15 cellular contexts compared by ENCODE assay signal in the genomic region with DNA sequence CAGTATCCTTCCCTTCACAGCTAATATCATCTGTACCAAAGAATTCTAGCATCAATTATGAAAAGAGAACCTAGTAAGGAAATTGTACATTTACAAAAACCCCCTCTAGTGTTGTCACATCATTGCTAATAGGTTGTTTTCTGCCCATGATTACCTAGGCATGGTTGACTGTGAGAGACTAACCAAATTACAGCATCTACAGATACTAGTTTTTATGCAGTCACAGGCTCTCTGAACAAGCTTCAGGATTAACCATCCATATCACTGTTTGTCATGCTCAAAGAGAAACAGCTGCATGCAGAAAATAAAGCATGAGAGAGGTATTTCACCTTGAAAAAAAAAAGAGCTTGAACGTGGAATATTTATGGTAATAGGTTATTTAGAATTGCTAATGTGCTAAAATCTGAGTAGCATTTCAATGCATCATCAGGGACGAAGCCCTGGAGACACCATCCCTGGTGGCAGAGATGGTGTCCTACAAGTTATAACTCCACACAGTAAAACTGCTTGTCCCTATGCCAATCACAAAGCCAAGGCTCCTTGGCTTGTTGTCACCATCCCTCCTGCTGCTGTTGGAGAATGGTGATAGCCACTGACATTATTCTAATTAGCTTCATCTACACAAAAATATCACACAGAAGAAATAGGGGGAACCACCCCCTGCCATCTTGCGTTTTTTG. TPM values are rescaled to one million over a fixed set of nuclear protein-coding genes. Genes with fewer than 3 reads are reported as not detected.
A peak's percentile ranks its signal among the peaks of the same experiment; 100 is the strongest.
DNase-seq lines count a peak whose midpoint lies in the region; ATAC-seq, FAIRE-seq and TF ChIP-seq lines count a peak whose summit lies in the region.
"Had no signal": no experiment of that assay in that cellular context is flagged by ENCODE, and none has a peak within 500 bp of the region (broad histone marks: within the 10 kb centered on the region; RNA-seq: fewer than 3 reads in every experiment).

No MANE protein-coding gene starts in this region.

- H4K91ac ChIP-seq in H1 (replicated peaks; ENCODE audit: insufficient read length, low read length): no peak overlapping the region

- H3K14ac ChIP-seq in H1 (ENCODE audit: insufficient read length): no peak overlapping the region

- no peak overlapping the region for H3K18ac ChIP-seq in H1 (ENCODE audit: extremely low read depth, low read length)

- H3K9ac ChIP-seq in H1 (replicated peaks in 1 of 4; ENCODE audit: extremely low read depth in 1 of 4, low read depth in 3 of 4, low read length in 3 of 4): no peak overlapping the region

- 58% methylated on average over 3 of the region's 3 CpGs; no CpG with 5 or more reads in 1 of the 2 experiments for WGBS in H1 (ENCODE audit: extremely low coverage in 1 of 2, insufficient coverage in 1 of 2, insufficient read length in 1 of 2, insufficient replicate concordance in 2 of 2, low coverage in 1 of 2, low lambda C conversion rate in 2 of 2, missing lambda C conversion rate in 1 of 2), 2 experiments

- H2BK20ac ChIP-seq in H1 (ENCODE audit: low read length): no peak overlapping the region

- H3K23ac ChIP-seq in H1 (ENCODE audit: insufficient read length): no peak overlapping the region

- peaks cover 3 to 16% (median 11%) of the 10 kb centered on the region in 4 experiments; a peak in 5 of 7 replicates for H3K4me1 ChIP-seq in H1 (replicated peaks in 1 of 4; ENCODE audit: control insufficient read depth in 3 of 4, insufficient read depth in 4 of 4, low read length in 3 of 4)
- H3K4me1 ChIP-seq in gastrocnemius medialis: peaks cover 76 to 81% of the 10 kb centered on the region in 2 donors
- no peaks in the 10 kb centered on the region for H3K4me1 ChIP-seq in OCI-LY7 (ENCODE audit: insufficient read depth, low read length, poor library complexity, severe bottlenecking)
- H3K4me1 ChIP-seq: sigmoid colon had no signal

- POLR2A ChIA-PET in H1 (lab: Charles Lee; ENCODE audit: partially characterized antibody): no interaction called here
- POLR2A ChIA-PET in OCI-LY7 (lab: Charles Lee): interaction anchor here (0.5 to 0.7 kb wide), 4 partner anchors 9 to 273 kb away, joined by 3 to 5 read pairs (median 4); no protein-coding TSS in a partner anchor

- H3K4me2 ChIP-seq in H1 (ENCODE audit: insufficient read depth in 1 of 2, low read depth in 2 of 2, low read length in 2 of 2) (peak overlapping the region in 1 of 2 experiments; percentile 59; a peak in 1 of 4 replicates), OCI-LY7 (ENCODE audit: low read length) (no peak overlapping the region)

- no peak overlapping the region for H3K4ac ChIP-seq in H1 (replicated peaks; ENCODE audit: insufficient read length, low read depth, low read length)

- DNase-seq in DMS53 (lab: John Stamatoyannopoulos, UW) (peak; percentile 29), DMS53 treated with DMSO at 0.1 percent for 48 hours (lab: John Stamatoyannopoulos, UW; ENCODE audit: unreplicated experiment) (no peak), H1 (ENCODE audit: low read depth in 1 of 2, low spot score in 2 of 2) (no peak), gastrocnemius medialis (peak in 1 of 2 donors; percentile 46), NCI-H1930 (lab: John Stamatoyannopoulos, UW) (no peak), OCI-LY7 (ENCODE audit: low spot score) (no peak)
- DNase-seq: 8988T; activated CD4-positive, alpha-beta T cell treated with anti-CD3 and anti-CD28 coated beads, Interleukin-2, amount 50 U/mL, for 1 hour; KBM-7; NCI-H748 treated with DMSO at 0.1 percent for 48 hours; SHP77; sigmoid colon had no signal

- no peak overlapping the region for H3K56ac ChIP-seq in H1 (replicated peaks; ENCODE audit: insufficient read length, low read depth, low read length)

- no peak overlapping the region for H2BK12ac ChIP-seq in H1 (ENCODE audit: low read depth, low read length)

- H3K36me3 ChIP-seq in H1 (ENCODE audit: control insufficient read depth in 2 of 4, insufficient read depth in 4 of 4, low read length in 3 of 4): no peaks in the 10 kb centered on the region; a peak in 1 of 8 replicates
- peaks cover 0 to 75% of the 10 kb centered on the region in 2 donors for H3K36me3 ChIP-seq in gastrocnemius medialis
- no peaks in the 10 kb centered on the region for H3K36me3 ChIP-seq in OCI-LY7 (ENCODE audit: insufficient read depth, low read length)
- H3K36me3 ChIP-seq: sigmoid colon had no signal

- no peak overlapping the region for H2BK5ac ChIP-seq in H1 (ENCODE audit: low read depth, low read length)

- no peak overlapping the region for H2BK15ac ChIP-seq in H1 (ENCODE audit: low read length)

- no peaks in the 10 kb centered on the region for H3K23me2 ChIP-seq in H1 (ENCODE audit: low read depth, low read length)

- CTCF ChIA-PET in H1 (lab: Charles Lee; ENCODE audit: partially characterized antibody): interaction anchor here (0.6 to 2.7 kb wide), 15 partner anchors 9 to 1589 kb away, joined by 3 to 16 read pairs (median 4); no protein-coding TSS in a partner anchor
- CTCF ChIA-PET in OCI-LY7 (lab: Charles Lee; ENCODE audit: unreplicated experiment): interaction anchor here (0.6 kb wide), 1 partner anchor 99 kb away, joined by 3 read pairs; no protein-coding TSS in a partner anchor

- H4K8ac ChIP-seq in H1 (ENCODE audit: extremely low read depth, insufficient read depth, low read length): no peak overlapping the region

- no peak overlapping the region for H2BK120ac ChIP-seq in H1 (replicated peaks; ENCODE audit: low read depth, low read length)

- H2AK5ac ChIP-seq in H1 (ENCODE audit: low read depth, low read length): no peak overlapping the region

- H3K79me2 ChIP-seq in H1 (ENCODE audit: control insufficient read depth in 1 of 2, insufficient read depth in 2 of 2, low read length in 2 of 2) (no peaks in the 10 kb centered on the region), OCI-LY7 (ENCODE audit: insufficient read depth, low read depth, low read length) (no peaks in the 10 kb centered on the region)

- no peak for TF ChIP-seq EP300 in H1 (IDR thresholded peaks at IDR 0.05; ENCODE audit: borderline replicate concordance in 1 of 2, low read depth in 2 of 2, low read length in 2 of 2)

- no peak overlapping the region for H2AFZ ChIP-seq in H1 (ENCODE audit: low read length)
- H2AFZ ChIP-seq in OCI-LY7 (ENCODE audit: low read length): no peak overlapping the region

- FAIRE-seq in H1 (lab: Jason Lieb, UNC): peak; percentile 65

- H3K27ac ChIP-seq in H1 (ENCODE audit: low read depth, low read length): no peak overlapping the region
- peak overlapping the region; percentile 81 to 93 (median 90) for H3K27ac ChIP-seq in gastrocnemius medialis
- no peak overlapping the region for H3K27ac ChIP-seq in OCI-LY7 (ENCODE audit: low read depth, low read length, poor library complexity, severe bottlenecking)
- H3K27ac ChIP-seq: sigmoid colon had no signal

- peak in 1 of 2 experiments; percentile 24; a peak in 2 of 4 replicates for TF ChIP-seq RAD21 in H1 (IDR thresholded peaks at IDR 0.05 in 1 of 2, conservative IDR thresholded peaks at IDR 0.05 in 1 of 2; ENCODE audit: low read depth in 2 of 2, low read length in 2 of 2)

- TF ChIP-seq CTCF in H1 (IDR thresholded peaks at IDR 0.05; ENCODE audit: control extremely low read depth in 1 of 3, insufficient read depth in 1 of 3, low read depth in 1 of 3, low read length in 3 of 3) (peak in 2 of 3 experiments; percentile 15 to 49; a peak in 1 of 4 replicates), gastrocnemius medialis (IDR thresholded peaks at IDR 0.05 in 4 of 5, conservative IDR thresholded peaks at IDR 0.05 in 1 of 5) (peak in 3 of 5 experiments; percentile 28 to 44 (median 41)), OCI-LY7 (conservative IDR thresholded peaks at IDR 0.05; ENCODE audit: low read length) (no peak)

- in situ Hi-C loops in gastrocnemius medialis (cut with MboI; ENCODE audit: low sequenced_read_pairs in 4 of 4): no loop called here

- H3K9me3 ChIP-seq in H1 (ENCODE audit: insufficient read depth in 2 of 2, low read depth in 1 of 2, low read length in 1 of 2) (no peaks in the 10 kb centered on the region), gastrocnemius medialis (no peaks in the 10 kb centered on the region), OCI-LY7 (ENCODE audit: low read length) (no peaks in the 10 kb centered on the region)
- H3K9me3 ChIP-seq: sigmoid colon had no signal

- no peak overlapping the region for H4K5ac ChIP-seq in H1 (ENCODE audit: insufficient read length, low read depth, low read length)

- H3K4me3 ChIP-seq in H1 (ENCODE audit: extremely low read depth in 1 of 4, insufficient read depth in 2 of 4, low read depth in 3 of 4, low read length in 4 of 4): no peak overlapping the region
- peak overlapping the region; percentile 19 to 33 (median 26) for H3K4me3 ChIP-seq in gastrocnemius medialis
- H3K4me3 ChIP-seq in OCI-LY7 (ENCODE audit: low read depth, low read length, poor library complexity, severe bottlenecking): no peak overlapping the region
- H3K4me3 ChIP-seq: sigmoid colon had no signal

- BruUV-seq in OCI-LY7 (replicated peaks; lab: Mats Ljungman, UMichigan): no TSS peak

- no peaks in the 10 kb centered on the region for H3K79me1 ChIP-seq in H1 (ENCODE audit: low read depth, low read length)

- no peaks in the 10 kb centered on the region for H3K9me2 ChIP-seq in OCI-LY7 (ENCODE audit: insufficient read depth, low read length)

- no peaks in the 10 kb centered on the region for H4K20me1 ChIP-seq in H1 (replicated peaks in 1 of 2; ENCODE audit: control insufficient read depth in 1 of 2, insufficient read depth in 2 of 2, low read length in 2 of 2)
- H4K20me1 ChIP-seq in OCI-LY7 (ENCODE audit: insufficient read depth, low read length): no peaks in the 10 kb centered on the region

- intact Hi-C loops in gastrocnemius medialis (cut with DNase I; ENCODE audit: low total_unique reads): no loop called here
- intact Hi-C loops in OCI-LY7 (cut with micrococcal nuclease; ENCODE audit: unreplicated experiment): no loop called here

- TF ChIP-seq POLR2A in H1 (IDR thresholded peaks at IDR 0.05; ENCODE audit: control extremely low read depth in 1 of 2, low read depth in 2 of 2, low read length in 2 of 2) (no peak), gastrocnemius medialis (IDR thresholded peaks at IDR 0.05) (no peak)

- no peaks in the 10 kb centered on the region for H3K27me3 ChIP-seq in H1 (replicated peaks in 1 of 4; ENCODE audit: control insufficient read depth in 3 of 4, extremely low read depth in 1 of 4, insufficient read depth in 3 of 4, low read length in 3 of 4)
- H3K27me3 ChIP-seq in gastrocnemius medialis: no peaks in the 10 kb centered on the region
- H3K27me3 ChIP-seq: sigmoid colon had no signal

- ATAC-seq in HG03159 (IDR thresholded peaks at IDR 0.05; ENCODE audit: unreplicated experiment): peak; percentile 54
- peak in 1 of 2 donors; percentile 38 for ATAC-seq in gastrocnemius medialis
- no peak for ATAC-seq in GM19023 (IDR thresholded peaks at IDR 0.05; ENCODE audit: unreplicated experiment)
- ATAC-seq: natural killer cell treated with Interleukin-12 subunit alpha and Interleukin-12 subunit beta and Interleukin-15 and Interleukin-18, amount 100 ng/mL, for 72 hours had no signal

RNA-seq across cellular contexts. Expression of a gene that starts 5.4 kb away (rescaled TPM):
- 2.5 and 2.6 TPM in 2 replicates for total RNA-seq in H1 (2021; fragmentation: NEBNext Ultra II Directional; extraction: Animal tissue kit (Norgen Biotek cat#: 25700))
- polyA plus RNA-seq in H1 (2011; rRNA removed): 1.4 and 1.5 TPM in 2 replicates
- polyA plus RNA-seq in H1 (2011; cell fraction: cytosol; rRNA removed): 1.7 TPM
- 6.3 TPM for polyA plus RNA-seq in H1 (2011; cell fraction: nucleus; rRNA removed)
- 1.7 to 3.0 TPM (median 2.1 TPM) in 4 replicates for polyA plus RNA-seq in H1 (2012, experiment 1 of 2)
- polyA plus RNA-seq in H1 (2012, experiment 2 of 2): 0.07 TPM
- 2.0 TPM for polyA plus RNA-seq in H1 (2013, experiment 1 of 2)
- polyA plus RNA-seq in H1 (2013, experiment 2 of 2): 1.9 TPM
- 4.4 and 6.7 TPM in 2 replicates for polyA minus RNA-seq in H1 (2011; rRNA and poly(A)+ RNA removed)
- polyA minus RNA-seq in H1 (2011; cell fraction: cytosol; rRNA and poly(A)+ RNA removed): 2.4 TPM
- polyA minus RNA-seq in H1 (2011; cell fraction: nucleus; rRNA and poly(A)+ RNA removed): 15.8 TPM
- total RNA-seq in gastrocnemius medialis (1,000 to 10,000 TPM; 6,824 to 7,704 (median 7,108) TPM), OCI-LY7 (2022) (0.04 and 0.30 TPM in 2 replicates)
- 0.33 and 0.38 TPM in 2 replicates for total RNA-seq in OCI-LY7 (2014; rRNA removed; shearing (Covaris generic))

Comparison
In these comparisons a context has a peak if more than half of its experiments do, and no peak if none do; other contexts are left out.
1. H3K27ac ChIP-seq: peak in gastrocnemius medialis (4 of 4); none in H1 (single experiment) and OCI-LY7 (single experiment).
2. H3K4me3 ChIP-seq: peak in gastrocnemius medialis (4 of 4); none in H1 (0 of 4) and OCI-LY7 (single experiment).
3. RNA of a gene that starts 5.4 kb away (total RNA-seq): 6,824 to 7,704 TPM in gastrocnemius medialis; 2.5 to 2.6 TPM in H1 and 0.04 to 0.38 TPM in OCI-LY7; every median in the first group is over 1,000 times any median in the second.